Comparison of ENCODE assay signal across 11 cellular contexts in the genomic region with DNA sequence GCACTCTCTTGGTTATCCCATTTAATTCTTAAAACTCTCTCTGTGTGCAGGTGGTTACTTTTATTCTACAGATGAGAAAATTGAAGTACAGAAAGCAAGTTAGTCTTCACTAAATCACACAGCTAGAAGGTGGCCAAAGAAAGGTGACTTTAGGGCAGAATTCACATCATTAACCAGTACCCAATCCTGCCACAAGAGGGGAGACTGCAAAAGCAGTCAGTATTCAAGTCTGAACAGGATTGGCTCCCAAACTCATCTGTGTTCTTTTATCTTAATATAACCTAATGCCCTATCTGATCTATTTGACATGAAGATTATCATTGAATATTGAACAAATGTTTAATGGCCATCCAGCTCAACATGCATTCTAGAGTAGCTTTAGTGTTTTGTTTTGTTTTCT.
DNase-seq lines count a peak whose midpoint lies in the region; ATAC-seq, FAIRE-seq and TF ChIP-seq lines count a peak whose summit lies in the region.
"Had no signal": no experiment of that assay in that cellular context is flagged by ENCODE, and none has a peak within 500 bp of the region (broad histone marks: within the 10 kb centered on the region; RNA-seq: fewer than 3 reads in every experiment).

No MANE protein-coding gene starts in this region.

- TF ChIP-seq EP300 in H1 (IDR thresholded peaks at IDR 0.05; ENCODE audit: borderline replicate concordance in 1 of 2, low read depth in 2 of 2, low read length in 2 of 2) = no peak

- no peaks in the 10 kb centered on the region for H3K9me3 ChIP-seq in H1 (ENCODE audit: insufficient read depth in 2 of 2, low read depth in 1 of 2, low read length in 1 of 2)
- H3K9me3 ChIP-seq in Peyer's patch = no peaks in the 10 kb centered on the region
- H3K9me3 ChIP-seq: BLaER1 treated with 17β-estradiol and CSF1 and Interleukin-3, amounts not matched to agents 10 nM and 100 nM; prostate gland had no signal

- no peaks in the 10 kb centered on the region for H3K23me2 ChIP-seq in H1 (ENCODE audit: low read depth, low read length)

- no peak overlapping the region for H3K4me2 ChIP-seq in H1 (ENCODE audit: insufficient read depth in 1 of 2, low read depth in 2 of 2, low read length in 2 of 2)
- H3K4me2 ChIP-seq: BLaER1 treated with 17β-estradiol and CSF1 and Interleukin-3, amounts not matched to agents 10 nM and 100 nM had no signal

- no peak overlapping the region for H2BK5ac ChIP-seq in H1 (ENCODE audit: low read depth, low read length)

- H2BK120ac ChIP-seq in H1 (replicated peaks; ENCODE audit: low read depth, low read length) = no peak overlapping the region

- H3K56ac ChIP-seq in H1 (replicated peaks; ENCODE audit: insufficient read length, low read depth, low read length) = no peak overlapping the region

- H3K23ac ChIP-seq in H1 (ENCODE audit: insufficient read length) = no peak overlapping the region

- H3K14ac ChIP-seq in H1 (ENCODE audit: insufficient read length) = no peak overlapping the region

- DNase-seq in ACHN (peak; percentile 40), H1 (ENCODE audit: low read depth in 1 of 2, low spot score in 2 of 2) (no peak), GM12891 (ENCODE audit: insufficient read length, low spot score) (no peak), Peyer's patch (no peak), frontal cortex (ENCODE audit: low spot score in 2 of 2) (no peak)
- DNase-seq in stimulated activated naive CD4-positive, alpha-beta T cell treated with Interleukin-2 at 50 U/mL for 16 hours (lab: John Stamatoyannopoulos, UW) = no peak
- DNase-seq: NCI-H510A treated with DMSO at 0.1 percent for 48 hours had no signal

- H4K91ac ChIP-seq in H1 (replicated peaks; ENCODE audit: insufficient read length, low read length) = no peak overlapping the region

- H3K4ac ChIP-seq in H1 (replicated peaks; ENCODE audit: insufficient read length, low read depth, low read length) = no peak overlapping the region

- FAIRE-seq in H1 (lab: Jason Lieb, UNC) (no peak), GM12891 (lab: Jason Lieb, UNC) (no peak), frontal cortex (lab: Jason Lieb, UNC) (no peak)

- CTCF ChIA-PET in H1 (lab: Charles Lee; ENCODE audit: partially characterized antibody) = interaction anchor here (0.6 to 1.5 kb wide), 10 partner anchors 8 to 616 kb away, joined by 3 to 11 read pairs (median 3); no protein-coding TSS in a partner anchor

- TF ChIP-seq CTCF in H1 (IDR thresholded peaks at IDR 0.05; ENCODE audit: control extremely low read depth in 1 of 3, insufficient read depth in 1 of 3, low read depth in 1 of 3, low read length in 3 of 3) (peak in 2 of 3 experiments; percentile 33 to 44; a peak in 2 of 4 replicates), Peyer's patch (IDR thresholded peaks at IDR 0.05) (peak in 3 of 6 experiments; percentile 47 to 58 (median 51))

- no peaks in the 10 kb centered on the region for H3K79me1 ChIP-seq in H1 (ENCODE audit: low read depth, low read length)

- no peak overlapping the region for H2BK20ac ChIP-seq in H1 (ENCODE audit: low read length)

- in situ Hi-C loops in ACHN (cut with HindIII; ENCODE audit: low pct_ligation_motif_present, low pct_unique_long_range_greater_than_20kb, low sequenced_read_pairs) = no loop called here

- H3K36me3 ChIP-seq in H1 (ENCODE audit: control insufficient read depth in 2 of 4, insufficient read depth in 4 of 4, low read length in 3 of 4) (no peaks in the 10 kb centered on the region), Peyer's patch (no peaks in the 10 kb centered on the region)
- H3K36me3 ChIP-seq: BLaER1 treated with 17β-estradiol and CSF1 and Interleukin-3, amounts not matched to agents 10 nM and 100 nM; prostate gland had no signal

- POLR2A ChIA-PET in H1 (lab: Charles Lee; ENCODE audit: partially characterized antibody) = no interaction called here

- H3K27me3 ChIP-seq in H1 (replicated peaks in 1 of 4; ENCODE audit: control insufficient read depth in 3 of 4, extremely low read depth in 1 of 4, insufficient read depth in 3 of 4, low read length in 3 of 4) (peaks cover 0 to 1% (median 0%) of the 10 kb centered on the region in 4 experiments; a peak in 1 of 7 replicates), Peyer's patch (no peaks in the 10 kb centered on the region)
- H3K27me3 ChIP-seq: BLaER1 treated with 17β-estradiol and CSF1 and Interleukin-3, amounts not matched to agents 10 nM and 100 nM had no signal

- TF ChIP-seq RAD21 in H1 (IDR thresholded peaks at IDR 0.05 in 1 of 2, conservative IDR thresholded peaks at IDR 0.05 in 1 of 2; ENCODE audit: low read depth in 2 of 2, low read length in 2 of 2) = peak; percentile 61

- no peaks in the 10 kb centered on the region for H4K20me1 ChIP-seq in H1 (replicated peaks in 1 of 2; ENCODE audit: control insufficient read depth in 1 of 2, insufficient read depth in 2 of 2, low read length in 2 of 2)
- H4K20me1 ChIP-seq: BLaER1 treated with 17β-estradiol and CSF1 and Interleukin-3, amounts not matched to agents 10 nM and 100 nM had no signal

- H3K27ac ChIP-seq in H1 (ENCODE audit: low read depth, low read length) (no peak overlapping the region), Peyer's patch (no peak overlapping the region)
- H3K27ac ChIP-seq: BLaER1 treated with 17β-estradiol and CSF1 and Interleukin-3, amounts not matched to agents 10 nM and 100 nM; prostate gland had no signal

- TF ChIP-seq POLR2A in H1 (IDR thresholded peaks at IDR 0.05; ENCODE audit: control extremely low read depth in 1 of 2, low read depth in 2 of 2, low read length in 2 of 2) (no peak), GM12891 (IDR thresholded peaks at IDR 0.05; ENCODE audit: low read depth, low read length) (no peak), Peyer's patch (IDR thresholded peaks at IDR 0.05) (no peak)

- H2AK5ac ChIP-seq in H1 (ENCODE audit: low read depth, low read length) = no peak overlapping the region

- H4K5ac ChIP-seq in H1 (ENCODE audit: insufficient read length, low read depth, low read length) = no peak overlapping the region

- H2BK12ac ChIP-seq in H1 (ENCODE audit: low read depth, low read length) = no peak overlapping the region

- no peak overlapping the region for H2BK15ac ChIP-seq in H1 (ENCODE audit: low read length)

- H3K79me2 ChIP-seq in H1 (ENCODE audit: control insufficient read depth in 1 of 2, insufficient read depth in 2 of 2, low read length in 2 of 2) = no peaks in the 10 kb centered on the region

- H3K9ac ChIP-seq in H1 (replicated peaks in 1 of 4; ENCODE audit: extremely low read depth in 1 of 4, low read depth in 3 of 4, low read length in 3 of 4) = no peak overlapping the region
- H3K9ac ChIP-seq: BLaER1 treated with 17β-estradiol and CSF1 and Interleukin-3, amounts not matched to agents 10 nM and 100 nM had no signal

- no peak overlapping the region for H3K18ac ChIP-seq in H1 (ENCODE audit: extremely low read depth, low read length)

- peak; percentile 88 for ATAC-seq in GM21367 (IDR thresholded peaks at IDR 0.05; ENCODE audit: unreplicated experiment)
- peak; percentile 79 for ATAC-seq in HG03439 (IDR thresholded peaks at IDR 0.05; ENCODE audit: unreplicated experiment)

- H3K4me3 ChIP-seq in H1 (ENCODE audit: extremely low read depth in 1 of 4, insufficient read depth in 2 of 4, low read depth in 3 of 4, low read length in 4 of 4) = no peak overlapping the region
- H3K4me3 ChIP-seq in Peyer's patch = no peak overlapping the region
- H3K4me3 ChIP-seq: BLaER1 treated with 17β-estradiol and CSF1 and Interleukin-3, amounts not matched to agents 10 nM and 100 nM; prostate gland had no signal

- no peak overlapping the region for H2AFZ ChIP-seq in H1 (ENCODE audit: low read length)

- H3K4me1 ChIP-seq in H1 (replicated peaks in 1 of 4; ENCODE audit: control insufficient read depth in 3 of 4, insufficient read depth in 4 of 4, low read length in 3 of 4) (no peaks in the 10 kb centered on the region), Peyer's patch (no peaks in the 10 kb centered on the region)
- H3K4me1 ChIP-seq: BLaER1 treated with 17β-estradiol and CSF1 and Interleukin-3, amounts not matched to agents 10 nM and 100 nM; prostate gland had no signal

- no peak overlapping the region for H4K8ac ChIP-seq in H1 (ENCODE audit: extremely low read depth, insufficient read depth, low read length)

TF ChIP-seq in H1, 55 proteins besides CTCF, POLR2A, EP300 and RAD21:
- no peak for TF ChIP-seq SP2 (IDR thresholded peaks at IDR 0.05; ENCODE audit: low read length)

TF ChIP-seq in GM12891, 5 proteins besides CTCF, POLR2A, EP300 and RAD21:
- no peak for TF ChIP-seq POU2F2 (IDR thresholded peaks at IDR 0.05; ENCODE audit: low read depth, low read length)
